ENCODE assay signal across 23 cellular contexts in the genomic region with DNA sequence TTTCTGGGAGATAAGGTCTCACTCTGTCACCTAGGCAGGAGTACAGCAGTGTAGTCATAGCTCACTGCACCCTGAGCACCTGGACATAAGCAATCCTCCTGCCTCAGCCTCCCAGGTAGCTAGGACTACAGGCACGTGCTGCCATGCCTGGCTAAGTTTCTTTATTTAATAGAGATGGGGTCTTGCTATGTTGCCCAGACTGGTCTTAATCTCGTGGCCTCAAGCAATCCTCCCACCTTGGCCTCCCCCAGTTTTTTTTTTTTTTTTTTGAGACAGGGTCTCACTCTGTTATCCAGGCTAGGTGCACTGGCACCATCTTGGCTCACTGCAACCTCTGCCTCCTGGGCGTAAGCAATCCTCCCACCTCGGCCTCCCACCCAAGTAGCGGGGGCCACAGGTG. TPM values are rescaled to one million over a fixed set of nuclear protein-coding genes. Genes with fewer than 3 reads are reported as not detected.
DNase-seq lines count a peak whose midpoint lies in the region; ATAC-seq and TF ChIP-seq lines count a peak whose summit lies in the region.
"Had no signal": no experiment of that assay in that cellular context is flagged by ENCODE, and none has a peak within 500 bp of the region (broad histone marks: within the 10 kb centered on the region; RNA-seq: fewer than 3 reads in every experiment).

No MANE protein-coding gene starts in this region.

- intact Hi-C loops in sigmoid colon (cut with DNase I): no loop called here

- in situ Hi-C loops in GM13976 (cut with MboI; ENCODE audit: low sequenced_read_pairs, unreplicated experiment): no loop called here

- DNase-seq in WTC11 (ENCODE audit: low spot score) (no peak), sigmoid colon (peak; percentile 40), GM13976 (ENCODE audit: low spot score) (no peak)
- DNase-seq: 8988T; ACHN; BE2C; C1 segment of cervical spinal cord; CD4-positive, alpha-beta memory T cell; CD4-positive, CD25-positive, alpha-beta regulatory T cell; CD8-positive, alpha-beta memory T cell; COR-L47; DMS 273 treated with DMSO at 0.1 percent for 48 hours; DMS153; DMS53; DMS79; DND-41; EL; GDM1 had no signal

- H3K4me3 ChIP-seq in HEK293 (ENCODE audit: low read depth, low read length) (no peak overlapping the region), sigmoid colon (no peak overlapping the region)
- H3K4me3 ChIP-seq: BLaER1, GM12878 had no signal

- H3K4me1 Mint-ChIP-seq in WTC11: no peaks in the 10 kb centered on the region
- H3K4me1 Mint-ChIP-seq: CD14-positive monocyte; CD4-positive, alpha-beta memory T cell; CD8-positive, alpha-beta memory T cell had no signal

- H3K27ac Mint-ChIP-seq in WTC11: no peak overlapping the region
- H3K27ac Mint-ChIP-seq: CD14-positive monocyte; CD4-positive, alpha-beta memory T cell; CD4-positive, CD25-positive, alpha-beta regulatory T cell had no signal

- H3K36me3 Mint-ChIP-seq in WTC11: peaks cover 36% of the 10 kb centered on the region

- 98 to 99% methylated on average over 5 of the region's 5 CpGs for WGBS in sigmoid colon, 2 donors

- H3K9me3 Mint-ChIP-seq in WTC11: no peaks in the 10 kb centered on the region
- H3K9me3 Mint-ChIP-seq: CD14-positive monocyte; CD4-positive, alpha-beta memory T cell; CD4-positive, CD25-positive, alpha-beta regulatory T cell; CD8-positive, alpha-beta memory T cell had no signal

- H3K9me3 ChIP-seq in HEK293 (ENCODE audit: control insufficient read depth, insufficient read depth, low read depth, low read length): no peaks in the 10 kb centered on the region
- no peaks in the 10 kb centered on the region for H3K9me3 ChIP-seq in sigmoid colon
- H3K9me3 ChIP-seq: BE2C, BLaER1 had no signal

- no peak overlapping the region for H3K4me3 Mint-ChIP-seq in WTC11
- H3K4me3 Mint-ChIP-seq: CD14-positive monocyte; CD4-positive, alpha-beta memory T cell; CD4-positive, CD25-positive, alpha-beta regulatory T cell; CD8-positive, alpha-beta memory T cell had no signal

- H3K27ac ChIP-seq in HEK293 (ENCODE audit: extremely low read depth, low read depth, low read length) (no peak overlapping the region), sigmoid colon (no peak overlapping the region)
- H3K27ac ChIP-seq: BLaER1 had no signal

- no peaks in the 10 kb centered on the region for H3K4me1 ChIP-seq in HEK293 (ENCODE audit: control insufficient read depth, insufficient read depth, low read length)
- no peaks in the 10 kb centered on the region for H3K4me1 ChIP-seq in sigmoid colon
- H3K4me1 ChIP-seq: BE2C, BLaER1 had no signal

- H3K36me3 ChIP-seq in HEK293 (ENCODE audit: control insufficient read depth in 2 of 2, insufficient read depth in 1 of 2, low read length in 2 of 2) (peaks cover 32 to 46% of the 10 kb centered on the region in 2 experiments), sigmoid colon (peaks cover 16 to 97% (median 55%) of the 10 kb centered on the region in 4 donors)

- CTCF ChIA-PET in HEK293 (lab: Yijun Ruan, JAX): no interaction called here
- CTCF ChIA-PET in WTC11 (lab: Charles Lee): no interaction called here

- POLR2A ChIA-PET in HEK293 (lab: Yijun Ruan, JAX) (no interaction called here), WTC11 (lab: Charles Lee) (no interaction called here)

- no peak for TF ChIP-seq EP300 in sigmoid colon (IDR thresholded peaks at IDR 0.05)

- H3K27me3 ChIP-seq in sigmoid colon: no peaks in the 10 kb centered on the region
- H3K27me3 ChIP-seq: BE2C, BLaER1 had no signal

- TF ChIP-seq CTCF in HEK293 (tag by site-specific recombination; IDR thresholded peaks at IDR 0.05) (no peak), WTC11 (IDR thresholded peaks at IDR 0.05) (no peak), sigmoid colon (IDR thresholded peaks at IDR 0.05) (no peak), GM13976 (IDR thresholded peaks at IDR 0.05; ENCODE audit: borderline replicate concordance, control extremely low read depth, extremely low read depth, insufficient read depth, missing control alignments) (no peak)

- ATAC-seq in WTC11 (no peak), HG03108 (IDR thresholded peaks at IDR 0.05; ENCODE audit: unreplicated experiment) (no peak)
- ATAC-seq: GM12878 had no signal

- no peaks in the 10 kb centered on the region for H3K27me3 Mint-ChIP-seq in WTC11 (ENCODE audit: low read depth)
- H3K27me3 Mint-ChIP-seq: CD4-positive, alpha-beta memory T cell; CD4-positive, CD25-positive, alpha-beta regulatory T cell; CD8-positive, alpha-beta memory T cell had no signal

- no peak for TF ChIP-seq POLR2A in sigmoid colon (IDR thresholded peaks at IDR 0.05)

TF ChIP-seq in HEK293, 187 proteins besides CTCF, POLR2A, EP300 and RAD21 (continues in another document):
- TF ChIP-seq ZNF837 (tag by site-specific recombination; IDR thresholded peaks at IDR 0.05) (no peak), IKZF3 (tag by site-specific recombination; IDR thresholded peaks at IDR 0.05) (no peak), ZNF214 (tag by site-specific recombination; IDR thresholded peaks at IDR 0.05; ENCODE audit: borderline replicate concordance) (no peak), ZNF624 (tag by site-specific recombination; IDR thresholded peaks at IDR 0.05) (no peak), ZNF48 (tag by site-specific recombination; IDR thresholded peaks at IDR 0.05) (no peak), ZNF121 (tag by site-specific recombination; IDR thresholded peaks at IDR 0.05) (peak; percentile 70), SETDB1 (IDR thresholded peaks at IDR 0.05; ENCODE audit: insufficient read length, low read length) (no peak), ZBTB44 (tag by site-specific recombination; IDR thresholded peaks at IDR 0.05) (no peak), ZNF664 (tag by site-specific recombination; IDR thresholded peaks at IDR 0.05) (no peak), KLF17 (tag by site-specific recombination; IDR thresholded peaks at IDR 0.05) (no peak)

TF ChIP-seq in WTC11, 78 proteins besides CTCF, POLR2A, EP300 and RAD21:
- 0 out of 2 replicates have a peak, but pooled peaks have one; percentile 27 for TF ChIP-seq ZNF121 (CRISPR knock-in tag; IDR thresholded peaks at IDR 0.05)
- TF ChIP-seq GABPB1 (CRISPR knock-in tag; IDR thresholded peaks at IDR 0.05): no peak

RNA-seq across cellular contexts. Expression of gene DDX19B, which starts 21.1 kb away (rescaled TPM):
- total RNA-seq in WTC11 (2021): 34.3 to 38.4 TPM (median 36.1 TPM) in 3 replicates
- 10 to 100 TPM; 16.6 to 27.1 (median 24.6) TPM for total RNA-seq in sigmoid colon
- polyA plus RNA-seq in sigmoid colon: 10 to 100 TPM; 21.7 to 34.2 (median 23.4) TPM

RNA-seq across cellular contexts. Expression of gene DDX19A, which starts 26.6 kb away (rescaled TPM):
- 42.0 to 47.0 TPM (median 43.7 TPM) in 3 replicates for total RNA-seq in WTC11 (2021)
- total RNA-seq in sigmoid colon: 10 to 100 TPM; 33.9 to 41.3 (median 37.9) TPM
- polyA plus RNA-seq in sigmoid colon: 10 to 100 TPM; 12.0 to 24.4 (median 14.4) TPM

RNA-seq across cellular contexts. Expression of gene AARS1, which starts 30.8 kb away (rescaled TPM):
- total RNA-seq in WTC11 (2021) (174 to 214 TPM (median 174 TPM) in 3 replicates), sigmoid colon (10 to 100 TPM; 58.1 to 80.0 (median 61.9) TPM)
- polyA plus RNA-seq in sigmoid colon: 10 to 100 TPM; 19.8 to 45.8 (median 21.5) TPM

Comparison
In these comparisons a context has a peak if more than half of its experiments do, and no peak if none do; other contexts are left out.
1. Of the 8 proteins assayed by ChIP-seq in both HEK293 and WTC11: peak only in HEK293: none; only in WTC11: none; in both: ZNF121; in neither: 7.